Comparison of ENCODE assay signal across 8 cellular contexts in the genomic region with DNA sequence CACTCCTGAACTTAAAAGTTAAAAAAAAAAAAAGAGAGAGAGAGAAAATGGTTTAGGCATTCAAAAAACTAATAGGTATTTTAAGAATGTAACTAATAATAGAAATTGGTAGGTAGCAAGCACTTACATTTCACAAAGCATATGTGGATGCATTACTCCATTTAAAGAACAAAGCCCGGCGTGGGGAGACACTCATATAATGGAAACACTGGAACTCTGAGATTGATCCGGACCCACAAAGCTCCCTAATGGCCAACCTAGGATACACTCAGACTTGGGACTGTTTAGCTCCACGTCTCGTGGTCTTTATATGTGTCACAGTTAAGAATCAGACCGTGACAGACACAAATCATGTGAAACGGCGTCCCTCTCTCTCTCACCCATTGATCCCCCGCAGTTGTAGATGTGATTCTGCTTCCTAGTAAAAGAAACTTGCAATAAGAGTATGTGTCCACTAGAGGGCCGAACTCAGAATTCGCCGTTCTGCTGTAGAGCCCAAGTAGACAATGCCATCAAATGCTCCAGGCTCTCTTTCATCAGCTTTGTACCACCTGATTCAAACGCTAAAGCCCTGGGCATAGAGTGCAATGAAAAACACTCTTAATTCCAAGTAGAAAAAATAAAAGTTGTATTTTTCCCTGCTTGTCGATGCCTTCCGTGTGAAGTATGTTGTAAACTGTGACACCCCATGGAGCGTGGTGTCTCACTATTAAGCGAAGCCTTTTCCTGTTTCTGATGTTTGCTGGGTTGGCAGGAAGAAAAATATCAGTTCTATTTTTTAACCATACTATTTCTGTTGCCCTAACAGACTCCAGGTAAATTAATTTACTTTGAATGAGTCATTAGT.
A peak's percentile ranks its signal among the peaks of the same experiment; 100 is the strongest.
DNase-seq lines count a peak whose midpoint lies in the region; ATAC-seq and TF ChIP-seq lines count a peak whose summit lies in the region.

No MANE protein-coding gene starts in this region.

- no peaks in the 10 kb centered on the region for H3K36me3 ChIP-seq in GM23338 (ENCODE audit: insufficient read depth)
- H3K36me3 ChIP-seq in IMR-90 (ENCODE audit: control insufficient read depth, insufficient read depth, low read length): no peaks in the 10 kb centered on the region
- no peaks in the 10 kb centered on the region for H3K36me3 ChIP-seq in PC-3 (ENCODE audit: low read depth, low read length)

- 0 out of 2 replicates have a peak overlapping the region, but pooled peaks have one; percentile 55 for H2BK120ac ChIP-seq in IMR-90 (ENCODE audit: low read depth, low read length)

- BruUV-seq in IMR-90 (replicated peaks; lab: Mats Ljungman, UMichigan) (no TSS peak), PC-3 (replicated peaks; lab: Mats Ljungman, UMichigan) (no TSS peak)

- H4K20me1 ChIP-seq in GM23338 (replicated peaks; ENCODE audit: insufficient read depth): no peaks in the 10 kb centered on the region
- H4K20me1 ChIP-seq in IMR-90 (ENCODE audit: insufficient read depth, low read length): no peaks in the 10 kb centered on the region
- H4K20me1 ChIP-seq in PC-3 (ENCODE audit: low read length): no peaks in the 10 kb centered on the region

- in situ Hi-C loops in IMR-90 (cut with MboI; ENCODE audit: low sequenced_read_pairs): loop anchor here (25.0 kb wide), 1 partner anchor 1181 kb away; no protein-coding TSS in a partner anchor

- no peak overlapping the region for H4K5ac ChIP-seq in IMR-90 (ENCODE audit: low read depth, low read length)

- no CpG with 5 or more reads among the region's 17 CpGs for WGBS in IMR-90 (ENCODE audit: extremely low coverage in 2 of 2, insufficient read length in 1 of 2), 2 experiments

- H3K27me3 Mint-ChIP-seq in GM23338 (ENCODE audit: insufficient read depth, low read depth, poor library complexity): peaks cover 6% of the 10 kb centered on the region
- peaks cover 19% of the 10 kb centered on the region for H3K27me3 Mint-ChIP-seq in chondrocyte (ENCODE audit: low read depth)

- H4K91ac ChIP-seq in IMR-90 (ENCODE audit: insufficient read depth, low read depth, low read length): no peak overlapping the region

- H3K9me2 ChIP-seq in GM23338 (ENCODE audit: insufficient read depth) (no peaks in the 10 kb centered on the region), PC-3 (replicated peaks; ENCODE audit: low read length) (no peaks in the 10 kb centered on the region)

- 0 out of 2 replicates have a peak overlapping the region, but pooled peaks have one; percentile 43 for H3K14ac ChIP-seq in IMR-90 (replicated peaks; ENCODE audit: low read depth, low read length)

- H3K4me3 ChIP-seq in GM23338: peak overlapping the region; percentile 39; the same call in 1 of the 2 replicates
- H3K4me3 ChIP-seq in IMR-90 (ENCODE audit: insufficient read depth, low read depth, low read length): no peak overlapping the region
- H3K4me3 ChIP-seq in PC-3 (ENCODE audit: low read length): no peak overlapping the region

- H3K27me3 ChIP-seq in GM23338 (ENCODE audit: insufficient read depth) (peaks cover 15% of the 10 kb centered on the region), IMR-90 (ENCODE audit: control insufficient read depth, insufficient read depth, low read length) (no peaks in the 10 kb centered on the region; the same call in 1 of the 2 replicates), PC-3 (ENCODE audit: low read length) (no peaks in the 10 kb centered on the region)

- TF ChIP-seq CTCF in 22Rv1 (IDR thresholded peaks at IDR 0.05) (peak; percentile 96), GM23338 (conservative IDR thresholded peaks at IDR 0.05; ENCODE audit: low read depth in 2 of 2) (peak; percentile 77 to 85), IMR-90 (conservative IDR thresholded peaks at IDR 0.05; ENCODE audit: low read depth, low read length) (peak; percentile 68), PC-3 (conservative IDR thresholded peaks at IDR 0.05; ENCODE audit: low read depth, low read length) (peak; percentile 73), chondrocyte (IDR thresholded peaks at IDR 0.05) (peak; percentile 93)

- peak; percentile 26 for DNase-seq in GF-D8 (lab: John Stamatoyannopoulos, UW)
- peak; percentile 88 for DNase-seq in GM23338 (ENCODE audit: low spot score)
- DNase-seq in IMR-90: peak; percentile 53
- peak; percentile 60 for DNase-seq in PC-3
- DNase-seq in chondrocyte (ENCODE audit: low spot score): no peak
- DNase-seq in left colon: no peak
- peak; percentile 10 for DNase-seq in stimulated activated naive CD8-positive, alpha-beta T cell treated with anti-CD3 and anti-CD28 coated beads, Interleukin-15, Interleukin-2, amounts not matched to agents 100 U/mL and 50 U/mL, for 24 hours

- no peak overlapping the region for H3K56ac ChIP-seq in IMR-90 (ENCODE audit: extremely low read depth, insufficient read depth, low read length)

- POLR2A ChIA-PET in IMR-90 (lab: Charles Lee; ENCODE audit: unreplicated experiment): no interaction called here
- POLR2A ChIA-PET in PC-3 (lab: Charles Lee; ENCODE audit: unreplicated experiment): no interaction called here

- no peaks in the 10 kb centered on the region for H3F3A ChIP-seq in GM23338 (replicated peaks; ENCODE audit: low read depth)
- H3F3A ChIP-seq in PC-3 (ENCODE audit: low read length, unreplicated experiment): no peaks in the 10 kb centered on the region

- H3K4me3 Mint-ChIP-seq in GM23338 (peak overlapping the region; percentile 69), chondrocyte (ENCODE audit: unreplicated experiment) (no peak overlapping the region)

- H2BK15ac ChIP-seq in IMR-90 (ENCODE audit: low read depth, low read length): no peak overlapping the region

- no peak overlapping the region for H2AK5ac ChIP-seq in IMR-90 (ENCODE audit: low read depth, low read length)

- H3K9me3 ChIP-seq in IMR-90 (ENCODE audit: control insufficient read depth, insufficient read depth, low read length) (no peaks in the 10 kb centered on the region), PC-3 (ENCODE audit: low read length) (no peaks in the 10 kb centered on the region)

- H3K27ac Mint-ChIP-seq in GM23338 (no peak overlapping the region; the same call in 1 of the 2 replicates), chondrocyte (ENCODE audit: unreplicated experiment) (no peak overlapping the region)

- intact Hi-C loops in IMR-90 (cut with micrococcal nuclease) (loop anchor here (1.0 to 5.0 kb wide), 6 partner anchors 281 to 1186 kb away; no protein-coding TSS in a partner anchor), PC-3 (cut with micrococcal nuclease) (no loop called here), left colon (cut with DNase I, micrococcal nuclease) (loop anchor here in 1 of 2 donors (10.0 kb wide), 1 partner anchor 1049 kb away; no protein-coding TSS in a partner anchor)

- H3K4ac ChIP-seq in IMR-90 (ENCODE audit: low read depth, low read length): no peak overlapping the region

- H3K4me1 Mint-ChIP-seq in GM23338: peaks cover 17% of the 10 kb centered on the region
- peaks cover 3% of the 10 kb centered on the region for H3K4me1 Mint-ChIP-seq in chondrocyte (ENCODE audit: low read depth)

- H2AFZ ChIP-seq in GM23338: peak overlapping the region; percentile 83; the same call in 1 of the 2 replicates
- H2AFZ ChIP-seq in IMR-90 (replicated peaks; ENCODE audit: low read length, poor library complexity): peak overlapping the region; percentile 84
- H2AFZ ChIP-seq in PC-3 (ENCODE audit: low read length): no peak overlapping the region

- no peak overlapping the region for H2BK5ac ChIP-seq in IMR-90 (ENCODE audit: low read depth, low read length, poor library complexity, severe bottlenecking)

- H3K4me2 ChIP-seq in GM23338 (peak overlapping the region; percentile 59; the same call in 1 of the 2 replicates), IMR-90 (ENCODE audit: low read depth, low read length) (peak overlapping the region; percentile 74), PC-3 (ENCODE audit: low read length) (no peak overlapping the region)

- H3K9ac ChIP-seq in IMR-90 (ENCODE audit: low read depth, low read length) (no peak overlapping the region), PC-3 (ENCODE audit: low read length) (no peak overlapping the region)

- H3K27ac ChIP-seq in 22Rv1 (no peak overlapping the region), GM23338 (ENCODE audit: low read depth) (no peak overlapping the region), IMR-90 (ENCODE audit: insufficient read depth, low read length) (no peak overlapping the region), PC-3 (ENCODE audit: low read length) (no peak overlapping the region)

- TF ChIP-seq RAD21 in IMR-90 (IDR thresholded peaks at IDR 0.05; ENCODE audit: low read length): peak; percentile 62

- CTCF ChIA-PET in IMR-90 (lab: Yijun Ruan, JAX): interaction anchor here (0.5 to 1.5 kb wide), 5 partner anchors 14 to 1185 kb away, joined by 3 read pairs; no protein-coding TSS in a partner anchor
- CTCF ChIA-PET in PC-3 (lab: Charles Lee): no interaction called here

- dilution Hi-C loops in IMR-90 (cut with HindIII; ENCODE audit: low sequenced_read_pairs, unreplicated experiment): no loop called here

- H2AK9ac ChIP-seq in IMR-90 (replicated peaks; ENCODE audit: low read depth, low read length, poor library complexity): no peak overlapping the region

- H3K36me3 Mint-ChIP-seq in GM23338 (ENCODE audit: low read depth) (no peaks in the 10 kb centered on the region), chondrocyte (ENCODE audit: low read depth) (no peaks in the 10 kb centered on the region)

- H2BK20ac ChIP-seq in IMR-90 (ENCODE audit: low read depth, low read length): no peak overlapping the region

- H3K4me1 ChIP-seq in GM23338 (ENCODE audit: insufficient read depth) (no peaks in the 10 kb centered on the region), IMR-90 (ENCODE audit: control insufficient read depth, insufficient read depth, low read length) (no peaks in the 10 kb centered on the region), PC-3 (ENCODE audit: insufficient read depth, low read length) (no peaks in the 10 kb centered on the region)

- no peak overlapping the region for H3K23ac ChIP-seq in IMR-90 (ENCODE audit: low read depth, low read length)

- no peak for TF ChIP-seq POLR2A in IMR-90 (IDR thresholded peaks at IDR 0.05; ENCODE audit: low read depth, low read length)

- H3K79me2 ChIP-seq in GM23338 (replicated peaks; ENCODE audit: insufficient read depth): no peaks in the 10 kb centered on the region
- no peaks in the 10 kb centered on the region for H3K79me2 ChIP-seq in PC-3 (ENCODE audit: low read length)

- H3K79me1 ChIP-seq in IMR-90 (ENCODE audit: low read depth in 1 of 2, low read length in 2 of 2): no peaks in the 10 kb centered on the region

- H3K9me3 Mint-ChIP-seq in GM23338: no peaks in the 10 kb centered on the region
- H3K9me3 Mint-ChIP-seq in chondrocyte (ENCODE audit: low read depth): no peaks in the 10 kb centered on the region

- ATAC-seq in GM23338: peak; percentile 96
- ATAC-seq in IMR-90 (ENCODE audit: low read depth): peak; percentile 94
- ATAC-seq in PC-3: peak; percentile 70
- peak; percentile 42 for ATAC-seq in left colon
- ATAC-seq in stimulated activated naive CD8-positive, alpha-beta T cell treated with anti-CD3 and anti-CD28 coated beads, Interleukin-15, Interleukin-2, amounts not matched to agents 100 U/mL and 50 U/mL, for 24 hours: peak; percentile 49

- no peaks in the 10 kb centered on the region for H3K9me1 ChIP-seq in IMR-90 (ENCODE audit: insufficient read depth, low read length)

- no peak overlapping the region for H3K18ac ChIP-seq in IMR-90 (ENCODE audit: low read depth, low read length)

- H4K8ac ChIP-seq in IMR-90 (ENCODE audit: low read depth in 2 of 2, low read length in 2 of 2): no peak overlapping the region

TF ChIP-seq in IMR-90, 13 proteins besides CTCF, POLR2A, EP300 and RAD21 (continues in another document):
- no peak for TF ChIP-seq BHLHE40 (IDR thresholded peaks at IDR 0.05; ENCODE audit: low read depth, low read length)

Comparison
In these comparisons a context has a peak if more than half of its experiments do, and no peak if none do; other contexts are left out.
1. DNase-seq: peak in GF-D8 (single experiment), GM23338 (single experiment), IMR-90 (single experiment), PC-3 (single experiment) and stimulated activated naive CD8-positive, alpha-beta T cell treated with anti-CD3 and anti-CD28 coated beads, Interleukin-15, Interleukin-2, amounts not matched to agents 100 U/mL and 50 U/mL, for 24 hours (single experiment); none in chondrocyte (single experiment) and left colon (0 of 2).
2. ATAC-seq: peak in every context shown above with its lines; median percentile 96 in GM23338; 94 in IMR-90; 70 in PC-3; 49 in stimulated activated naive CD8-positive, alpha-beta T cell treated with anti-CD3 and anti-CD28 coated beads, Interleukin-15, Interleukin-2, amounts not matched to agents 100 U/mL and 50 U/mL, for 24 hours; 42 in left colon.
3. Peak in every context shown above with its lines, with median percentiles within 50 percentile points of each other: CTCF ChIP-seq.